Comparison of ENCODE assay signal across 15 cellular contexts in genomic region chr13:44421853-44422525, GRCh38. TPM values are rescaled to one million over a fixed set of nuclear protein-coding genes. Genes with fewer than 3 reads are reported as not detected.
A peak's percentile ranks its signal among the peaks of the same experiment; 100 is the strongest.
DNase-seq lines count a peak whose midpoint lies in the region; ATAC-seq, FAIRE-seq and TF ChIP-seq lines count a peak whose summit lies in the region.
"Had no signal": no experiment of that assay in that cellular context is flagged by ENCODE, and none has a peak within 500 bp of the region (broad histone marks: within the 10 kb centered on the region; RNA-seq: fewer than 3 reads in every experiment).

No MANE protein-coding gene starts in this region.

- WGBS in small intestine, 3 donors: 88 to 100% (median 96%) methylated on average over 2 of the region's 2 CpGs

- H3K27ac ChIP-seq in vagina: no peak overlapping the region
- no peak overlapping the region for H3K27ac ChIP-seq in ascending aorta
- H3K27ac ChIP-seq in small intestine (ENCODE audit: low read depth in 1 of 2, low read length in 1 of 2): no peak overlapping the region
- H3K27ac ChIP-seq: BLaER1 treated with 17β-estradiol and CSF1 and Interleukin-3, amounts not matched to agents 10 nM and 100 nM had no signal

- DNase-seq in cardiac septum (ENCODE audit: low spot score) (peak; percentile 71), left ventricle myocardium superior (no peak), iPS-NIHi7 (ENCODE audit: extremely low spot score) (peak; percentile 3), neural crest cell (ENCODE audit: low read depth, low spot score) (no peak), vagina (ENCODE audit: extremely low spot score in 2 of 2) (peak; percentile 19 to 62), ascending aorta (ENCODE audit: low spot score in 2 of 2) (no peak), small intestine (no peak), NCI-H146 (lab: John Stamatoyannopoulos, UW) (no peak)
- DNase-seq: 8988T; AML-193; CD4-positive, CD25-positive, alpha-beta regulatory T cell; GF-D8 had no signal

- no peaks in the 10 kb centered on the region for H3K4me1 ChIP-seq in vagina
- no peaks in the 10 kb centered on the region for H3K4me1 ChIP-seq in ascending aorta
- H3K4me1 ChIP-seq in small intestine (ENCODE audit: control insufficient read depth in 2 of 2, insufficient read depth in 1 of 2, low read depth in 1 of 2, low read length in 1 of 2): no peaks in the 10 kb centered on the region

- no peak for FAIRE-seq in small intestine (lab: Jason Lieb, UNC)
- FAIRE-seq: H54 had no signal

- H3K27me3 ChIP-seq in vagina (no peaks in the 10 kb centered on the region), ascending aorta (no peaks in the 10 kb centered on the region), small intestine (ENCODE audit: control insufficient read depth in 2 of 2, insufficient read depth in 2 of 2, low read length in 2 of 2) (no peaks in the 10 kb centered on the region)
- H3K27me3 ChIP-seq: BLaER1 treated with 17β-estradiol and CSF1 and Interleukin-3, amounts not matched to agents 10 nM and 100 nM had no signal

- H3K36me3 Mint-ChIP-seq in neural crest cell (ENCODE audit: low read depth): no peaks in the 10 kb centered on the region
- H3K36me3 Mint-ChIP-seq: CD4-positive, CD25-positive, alpha-beta regulatory T cell had no signal

- H3K4me3 ChIP-seq in vagina (no peak overlapping the region), ascending aorta (no peak overlapping the region), small intestine (ENCODE audit: low read depth in 1 of 2, low read length in 2 of 2) (no peak overlapping the region)
- H3K4me3 ChIP-seq: BLaER1 treated with 17β-estradiol and CSF1 and Interleukin-3, amounts not matched to agents 10 nM and 100 nM had no signal

- no peak overlapping the region for H3K4me3 Mint-ChIP-seq in neural crest cell
- H3K4me3 Mint-ChIP-seq: CD4-positive, CD25-positive, alpha-beta regulatory T cell had no signal

- H3K9me3 ChIP-seq in vagina (no peaks in the 10 kb centered on the region), ascending aorta (no peaks in the 10 kb centered on the region), small intestine (ENCODE audit: control insufficient read depth, low read depth) (no peaks in the 10 kb centered on the region)
- H3K9me3 ChIP-seq: BLaER1 treated with 17β-estradiol and CSF1 and Interleukin-3, amounts not matched to agents 10 nM and 100 nM had no signal

- H3K4me1 Mint-ChIP-seq in neural crest cell: peaks cover 14% of the 10 kb centered on the region
- H3K4me1 Mint-ChIP-seq: CD4-positive, CD25-positive, alpha-beta regulatory T cell had no signal

- no peak for TF ChIP-seq POLR2A in vagina (IDR thresholded peaks at IDR 0.05)

- H3K27me3 Mint-ChIP-seq in neural crest cell (ENCODE audit: low read depth): no peaks in the 10 kb centered on the region

- intact Hi-C loops in cardiac septum (cut with DNase I) (no loop called here), left ventricle myocardium superior (cut with micrococcal nuclease) (no loop called here), vagina (cut with DNase I) (no loop called here), ascending aorta (cut with DNase I) (no loop called here)

- ATAC-seq in left ventricle myocardium superior: no peak
- ATAC-seq: HCT116 had no signal

- no peaks in the 10 kb centered on the region for H3K9me3 Mint-ChIP-seq in neural crest cell
- H3K9me3 Mint-ChIP-seq: CD4-positive, CD25-positive, alpha-beta regulatory T cell had no signal

- H3K36me3 ChIP-seq in vagina: no peaks in the 10 kb centered on the region
- no peaks in the 10 kb centered on the region for H3K36me3 ChIP-seq in ascending aorta
- no peaks in the 10 kb centered on the region for H3K36me3 ChIP-seq in small intestine (ENCODE audit: control insufficient read depth in 2 of 2, insufficient read depth in 2 of 2, low read length in 2 of 2)
- H3K36me3 ChIP-seq: BLaER1 treated with 17β-estradiol and CSF1 and Interleukin-3, amounts not matched to agents 10 nM and 100 nM had no signal

- H3K27ac Mint-ChIP-seq in neural crest cell (ENCODE audit: unreplicated experiment): peak overlapping the region; percentile 16

- TF ChIP-seq CTCF in neural crest cell (conservative IDR thresholded peaks at IDR 0.05) (no peak), vagina (IDR thresholded peaks at IDR 0.05) (no peak), ascending aorta (IDR thresholded peaks at IDR 0.05) (no peak)

RNA-seq across cellular contexts. Expression of gene SERP2, which starts 48.4 kb away (rescaled TPM):
- total RNA-seq in cardiac septum (7.9 TPM), left ventricle myocardium superior (12.4 TPM), neural crest cell (10.3 and 14.0 TPM in 2 replicates), vagina (13.8 TPM), ascending aorta (0.85 TPM)
- 10 to 100 TPM in 2 of 3 donors, 1 to 10 TPM in 1; 4.9 to 12.3 (median 10.5) TPM for polyA plus RNA-seq in small intestine
- total RNA-seq: CD4-positive, CD25-positive, alpha-beta regulatory T cell had no signal

Comparison
In these comparisons a context has a peak if more than half of its experiments do, and no peak if none do; other contexts are left out.
1. DNase-seq: peak in cardiac septum (single experiment), iPS-NIHi7 (single experiment) and vagina (2 of 2); none in left ventricle myocardium superior (single experiment), neural crest cell (single experiment), ascending aorta (0 of 2), small intestine (single experiment) and NCI-H146 (single experiment).